14 cellular contexts compared by ENCODE assay signal in genomic region chr7:155999631-156000489, GRCh38.
"Had no signal": no experiment of that assay in that cellular context is flagged by ENCODE, and none has a peak within 500 bp of the region (broad histone marks: within the 10 kb centered on the region; RNA-seq: fewer than 3 reads in every experiment).

No MANE protein-coding gene starts in this region.

- H3K4me1 ChIP-seq: right lobe of liver, suprapubic skin, tibial nerve had no signal

- H3K4me3 Mint-ChIP-seq: stimulated activated effector memory CD8-positive, alpha-beta T cell treated with anti-CD3 and anti-CD28 coated beads, Interleukin-12 subunit alpha, Interleukin-12 subunit beta, amount 100 ng/mL, for 72 hours; stimulated activated naive CD8-positive, alpha-beta T cell treated with anti-CD3 and anti-CD28 coated beads, Interleukin-15, amount 100 ng/mL, for 72 hours had no signal

- H3K36me3 ChIP-seq: right lobe of liver, suprapubic skin, tibial nerve had no signal

- H3K27me3 ChIP-seq: right lobe of liver, tibial nerve had no signal

- H3K27ac Mint-ChIP-seq: stimulated activated effector memory CD8-positive, alpha-beta T cell treated with anti-CD3 and anti-CD28 coated beads, Interleukin-12 subunit alpha, Interleukin-12 subunit beta, amount 100 ng/mL, for 72 hours had no signal

- H3K36me3 Mint-ChIP-seq: naive thymus-derived CD8-positive, alpha-beta T cell; stimulated activated effector memory CD8-positive, alpha-beta T cell treated with anti-CD3 and anti-CD28 coated beads, Interleukin-12 subunit alpha, Interleukin-12 subunit beta, amount 100 ng/mL, for 72 hours had no signal

- H3K4me3 ChIP-seq: lung, right lobe of liver, skin epidermis, suprapubic skin, tibial nerve had no signal

- DNase-seq: activated CD4-positive, alpha-beta T cell treated with anti-CD3 and anti-CD28 coated beads for 1 hour; activated naive CD4-positive, alpha-beta T cell treated with Interleukin-2 at 50 U/mL for 16 hours; naive thymus-derived CD8-positive, alpha-beta T cell; nucleus accumbens; right lobe of liver; stimulated activated CD4-positive, alpha-beta T cell treated with anti-CD3 and anti-CD28 coated beads, Interleukin-1b, Interleukin-23, amount 100 ng/mL, for 48 hours; stimulated activated naive CD8-positive, alpha-beta T cell treated with anti-CD3 and anti-CD28 coated beads, Interleukin-15, amount 100 ng/mL, for 72 hours; T-helper 9 cell had no signal

- H3K9me3 Mint-ChIP-seq: naive thymus-derived CD8-positive, alpha-beta T cell; stimulated activated effector memory CD8-positive, alpha-beta T cell treated with anti-CD3 and anti-CD28 coated beads, Interleukin-12 subunit alpha, Interleukin-12 subunit beta, amount 100 ng/mL, for 72 hours; stimulated activated naive CD8-positive, alpha-beta T cell treated with anti-CD3 and anti-CD28 coated beads, Interleukin-15, amount 100 ng/mL, for 72 hours had no signal

- H3K9me3 ChIP-seq: right lobe of liver, suprapubic skin, tibial nerve had no signal

- H3K27ac ChIP-seq: right lobe of liver, skin epidermis, suprapubic skin, tibial nerve had no signal

- ATAC-seq: left lobe of liver; naive thymus-derived CD8-positive, alpha-beta T cell; right lobe of liver; stimulated activated effector memory CD8-positive, alpha-beta T cell treated with anti-CD3 and anti-CD28 coated beads, Interleukin-12 subunit alpha, Interleukin-12 subunit beta, amount 100 ng/mL, for 72 hours; stimulated activated naive CD8-positive, alpha-beta T cell treated with anti-CD3 and anti-CD28 coated beads, Interleukin-15, amount 100 ng/mL, for 72 hours had no signal
